ENCODE assay signal across 8 cellular contexts in genomic region chr5:8457187-8458037, GRCh38.
DNase-seq lines count a peak whose midpoint lies in the region; ATAC-seq, FAIRE-seq and TF ChIP-seq lines count a peak whose summit lies in the region.

No MANE protein-coding gene starts in this region.

- POLR2A ChIA-PET in endothelial cell of umbilical vein (lab: Charles Lee): no interaction called here

- peak overlapping the region; percentile 67 for H3K27ac ChIP-seq in endothelial cell of umbilical vein (ENCODE audit: insufficient read depth, low read depth, low read length)

- no peaks in the 10 kb centered on the region for H3K9me1 ChIP-seq in endothelial cell of umbilical vein (replicated peaks; ENCODE audit: control insufficient read depth, extremely low read depth, insufficient read depth, low read length)

- peak; percentile 72 for TF ChIP-seq POLR2A in endothelial cell of umbilical vein (IDR thresholded peaks at IDR 0.05; ENCODE audit: low read depth, low read length)

- intact Hi-C loops in endothelial cell of umbilical vein (cut with micrococcal nuclease): loop anchor here (10.0 kb wide), 1 partner anchor 563 kb away; no protein-coding TSS in a partner anchor
- intact Hi-C loops in mucosa of descending colon (cut with DNase I, micrococcal nuclease): no loop called here

- H3K79me2 ChIP-seq in endothelial cell of umbilical vein (ENCODE audit: control insufficient read depth, insufficient read depth, low read length): peaks cover 13% of the 10 kb centered on the region

- peak overlapping the region; percentile 74 for H3K9ac ChIP-seq in endothelial cell of umbilical vein (replicated peaks; ENCODE audit: extremely low read depth, insufficient read depth, low read length)

- no peaks in the 10 kb centered on the region for H3K9me3 ChIP-seq in endothelial cell of umbilical vein (replicated peaks; ENCODE audit: control insufficient read depth, insufficient read depth, low read length)
- no peaks in the 10 kb centered on the region for H3K9me3 ChIP-seq in mucosa of descending colon

- H3K27me3 ChIP-seq in endothelial cell of umbilical vein (ENCODE audit: control insufficient read depth in 2 of 2, insufficient read depth in 2 of 2, low read length in 2 of 2): no peaks in the 10 kb centered on the region

- peak overlapping the region; percentile 84 for H3K4me2 ChIP-seq in endothelial cell of umbilical vein (ENCODE audit: insufficient read depth, low read length)

- dilution Hi-C loops in endothelial cell of umbilical vein (cut with MboI; ENCODE audit: extremely low pct_ligation_motif_present, low sequenced_read_pairs): no loop called here

- ATAC-seq in HG03025 (IDR thresholded peaks at IDR 0.05; ENCODE audit: low FRiP score, unreplicated experiment): peak; percentile 91
- ATAC-seq in mucosa of descending colon: peak; percentile 99

- H3K4me3 ChIP-seq in GM12865 (ENCODE audit: low read depth, low read length) (no peak overlapping the region), endothelial cell of umbilical vein (replicated peaks in 1 of 3; ENCODE audit: insufficient read depth in 1 of 3, low read depth in 1 of 3, low read length in 3 of 3) (peak overlapping the region; percentile 21 to 78 (median 74)), mucosa of descending colon (peak overlapping the region; percentile 69)

- CTCF ChIA-PET in endothelial cell of umbilical vein (lab: Charles Lee): interaction anchor here (0.8 kb wide), 3 partner anchors 9 to 750 kb away, joined by 3 to 6 read pairs (median 3); no protein-coding TSS in a partner anchor

- FAIRE-seq in endothelial cell of umbilical vein (lab: Jason Lieb, UNC): peak; percentile 99

- H3K36me3 ChIP-seq in endothelial cell of umbilical vein (ENCODE audit: control insufficient read depth in 2 of 2, extremely low read depth in 1 of 2, insufficient read depth in 2 of 2, low read length in 2 of 2): peaks cover 2 to 3% of the 10 kb centered on the region in 2 experiments
- H3K36me3 ChIP-seq in mucosa of descending colon (ENCODE audit: low read depth): no peaks in the 10 kb centered on the region

- peak overlapping the region; percentile 70 for H2AFZ ChIP-seq in endothelial cell of umbilical vein (ENCODE audit: low read depth, low read length)

- no TSS peak for BruUV-seq in endothelial cell of umbilical vein (replicated peaks; lab: Mats Ljungman, UMichigan)

- TF ChIP-seq CTCF in GM12865 (IDR thresholded peaks at IDR 0.05; ENCODE audit: insufficient read depth, low read depth, low read length, missing control alignments) (no peak), endothelial cell of umbilical vein (IDR thresholded peaks at IDR 0.05; ENCODE audit: extremely low read depth in 1 of 2, insufficient read depth in 1 of 2, low read depth in 1 of 2, low read length in 2 of 2) (no peak), mucosa of descending colon (IDR thresholded peaks at IDR 0.05) (no peak)

- H3K4me1 ChIP-seq in endothelial cell of umbilical vein (ENCODE audit: control insufficient read depth, extremely low read depth, insufficient read depth, low read length) (peaks cover 8% of the 10 kb centered on the region), mucosa of descending colon (ENCODE audit: low read depth) (no peaks in the 10 kb centered on the region)

- DNase-seq in GM12865 (ENCODE audit: low read depth): peak; percentile 14
- DNase-seq in NCI-H226: peak; percentile 88
- DNase-seq in activated CD8-positive, alpha-beta memory T cell treated with anti-CD3 and anti-CD28 coated beads, Interleukin-2, amount 50 U/mL, for 48 hours: peak; percentile 89
- peak; percentile 99 for DNase-seq in endothelial cell of umbilical vein (ENCODE audit: low read depth, low spot score)
- peak; percentile 92 to 96 (median 94) for DNase-seq in mucosa of descending colon
- peak; percentile 56 to 70 for DNase-seq in stimulated activated CD8-positive, alpha-beta memory T cell treated with anti-CD3 and anti-CD28 coated beads, Interleukin-7, amount 100 ng/mL, for 1 hour (ENCODE audit: low read depth in 2 of 2)
- DNase-seq in SIG-M5 treated with dmso at 0.1 percent for 504 hours (lab: John Stamatoyannopoulos, UW; ENCODE audit: unreplicated experiment): no peak

- H4K20me1 ChIP-seq in endothelial cell of umbilical vein (replicated peaks; ENCODE audit: control insufficient read depth, extremely low read depth, insufficient read depth, low read length): no peaks in the 10 kb centered on the region

TF ChIP-seq in endothelial cell of umbilical vein, 7 proteins besides CTCF, POLR2A, EP300 and RAD21:
- TF ChIP-seq MAX (IDR thresholded peaks at IDR 0.05; ENCODE audit: insufficient read depth, insufficient read length): peak; percentile 68
- TF ChIP-seq JUN (IDR thresholded peaks at IDR 0.05; ENCODE audit: borderline replicate concordance, insufficient read depth, insufficient read length, low read depth): peak; percentile 38
- TF ChIP-seq FOS (IDR thresholded peaks at IDR 0.05; ENCODE audit: borderline replicate concordance, insufficient read depth, low read length): peak; percentile 83
- no peak for TF ChIP-seq POLR2AphosphoS5 (IDR thresholded peaks at IDR 0.05; ENCODE audit: insufficient read depth, low read depth, low read length)
